In the genomic region with DNA sequence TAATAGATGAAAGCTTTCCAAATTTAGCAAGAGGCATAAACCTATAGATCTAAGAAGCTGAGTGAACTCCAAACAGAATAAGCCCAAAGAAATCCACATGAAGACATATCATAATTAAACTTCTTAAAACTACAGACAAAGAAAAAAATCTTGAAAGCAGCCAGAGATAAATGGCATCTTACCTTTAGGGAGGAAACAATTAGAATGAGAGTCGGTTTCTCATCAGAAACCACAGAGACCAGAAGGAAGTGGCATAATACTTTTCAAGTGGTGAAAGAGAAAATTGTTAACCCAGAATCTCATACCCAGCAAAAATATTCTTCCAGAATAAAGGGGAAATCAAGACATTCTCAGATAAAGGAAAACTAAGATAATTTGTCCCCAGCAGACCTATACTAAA, we compare ENCODE assay signal across 6 cellular contexts.
"Had no signal": no experiment of that assay in that cellular context is flagged by ENCODE, and none has a peak within 500 bp of the region (broad histone marks: within the 10 kb centered on the region; RNA-seq: fewer than 3 reads in every experiment).

No MANE protein-coding gene starts in this region.

- H3K4me3 ChIP-seq: GM23248, HAP-1 had no signal

- H3K27ac ChIP-seq: GM23248, HL-60 had no signal

- H3K36me3 ChIP-seq: HAP-1 had no signal

- H3K9me3 ChIP-seq: HAP-1 had no signal

- DNase-seq: GM23248, GOT3, H7, HFFc6 had no signal

- H2AFZ ChIP-seq: GM23248 had no signal

- H3K4me1 ChIP-seq: HAP-1 had no signal

- H3K9ac ChIP-seq: GM23248 had no signal
